ENCODE assay signal across 9 cellular contexts in genomic region chr6:111566222-111566717, GRCh38. TPM values are rescaled to one million over a fixed set of nuclear protein-coding genes. Genes with fewer than 3 reads are reported as not detected.
A peak's percentile ranks its signal among the peaks of the same experiment; 100 is the strongest.
DNase-seq lines count a peak whose midpoint lies in the region; TF ChIP-seq lines count a peak whose summit lies in the region.
"Had no signal": no experiment of that assay in that cellular context is flagged by ENCODE, and none has a peak within 500 bp of the region (broad histone marks: within the 10 kb centered on the region; RNA-seq: fewer than 3 reads in every experiment).

No MANE protein-coding gene starts in this region.

- H3K36me3 Mint-ChIP-seq in CD4-positive, alpha-beta memory T cell: peaks cover 49 to 55% of the 10 kb centered on the region in 2 donors

- no peaks in the 10 kb centered on the region for H3K9me3 Mint-ChIP-seq in CD4-positive, alpha-beta memory T cell

- intact Hi-C loops in CD4-positive, alpha-beta memory T cell (cut with micrococcal nuclease): loop anchor here (2.0 kb wide), 1 partner anchor 83 kb away; the partner anchor contains the start of gene REV3L

- no peak overlapping the region for H3K27ac ChIP-seq in CD4-positive, alpha-beta memory T cell (ENCODE audit: low read depth, low read length)
- H3K27ac ChIP-seq in GM23248 (no peak overlapping the region), WERI-Rb-1 (peak overlapping the region; percentile 83), muscle layer of duodenum (ENCODE audit: low read length) (peak overlapping the region; percentile 60)

- 64 to 67% methylated on average over 8 of the region's 8 CpGs for WGBS in GM23248 (ENCODE audit: low coverage in 1 of 2, low lambda C conversion rate in 2 of 2, missing lambda C conversion rate in 2 of 2), 2 experiments

- POLR2A ChIA-PET in CD4-positive, alpha-beta memory T cell (lab: Charles Lee; ENCODE audit: partially characterized antibody): no interaction called here

- H3K4me3 ChIP-seq in CD4-positive, alpha-beta memory T cell (ENCODE audit: low read length in 2 of 2): no peak overlapping the region
- H3K4me3 ChIP-seq in GM23248 (no peak overlapping the region), WERI-Rb-1 (ENCODE audit: low read depth, low read length) (no peak overlapping the region), muscle layer of duodenum (ENCODE audit: low read depth in 1 of 2, low read length in 2 of 2) (peak overlapping the region in 1 of 2 donors; percentile 21)

- H2AFZ ChIP-seq in GM23248: no peak overlapping the region

- H3K27ac Mint-ChIP-seq in CD4-positive, alpha-beta memory T cell: peak overlapping the region; percentile 54 to 95 (median 87)

- TF ChIP-seq CTCF in WERI-Rb-1 (IDR thresholded peaks at IDR 0.05; ENCODE audit: low read depth, low read length): no peak
- TF ChIP-seq CTCF in GM20000 (IDR thresholded peaks at IDR 0.05; ENCODE audit: extremely low read depth, missing control alignments): no peak

- H3K4me2 ChIP-seq in GM23248 (ENCODE audit: unreplicated experiment): no peak overlapping the region

- peaks cover 29% of the 10 kb centered on the region for H3K36me3 ChIP-seq in CD4-positive, alpha-beta memory T cell (ENCODE audit: insufficient read depth, low read length)
- H3K36me3 ChIP-seq in GM23248 (ENCODE audit: low read depth): peaks cover 42% of the 10 kb centered on the region
- H3K36me3 ChIP-seq in WERI-Rb-1: no peaks in the 10 kb centered on the region
- peaks cover 8 to 43% of the 10 kb centered on the region in 2 donors for H3K36me3 ChIP-seq in muscle layer of duodenum (ENCODE audit: control insufficient read depth in 1 of 2, insufficient read depth in 2 of 2, low read length in 2 of 2)

- H3K79me2 ChIP-seq in GM23248 (ENCODE audit: insufficient read depth): peaks cover 34% of the 10 kb centered on the region

- CTCF ChIA-PET in CD4-positive, alpha-beta memory T cell (lab: Charles Lee; ENCODE audit: partially characterized antibody): interaction anchor here (1.8 kb wide), 1 partner anchor 88 kb away, joined by 4 read pairs; no protein-coding TSS in a partner anchor

- H3K4me1 Mint-ChIP-seq in CD4-positive, alpha-beta memory T cell: peaks cover 30 to 49% (median 36%) of the 10 kb centered on the region in 4 donors

- H4K20me1 ChIP-seq in GM23248 (ENCODE audit: insufficient read depth): no peaks in the 10 kb centered on the region

- H3K27me3 Mint-ChIP-seq in CD4-positive, alpha-beta memory T cell: no peaks in the 10 kb centered on the region

- H3K9me3 ChIP-seq in CD4-positive, alpha-beta memory T cell (ENCODE audit: control insufficient read depth in 1 of 2, low read length in 2 of 2): no peaks in the 10 kb centered on the region
- H3K9me3 ChIP-seq in GM23248 (ENCODE audit: low read depth) (no peaks in the 10 kb centered on the region), WERI-Rb-1 (ENCODE audit: severe bottlenecking) (no peaks in the 10 kb centered on the region), muscle layer of duodenum (ENCODE audit: control insufficient read depth in 1 of 2, low read length in 2 of 2) (no peaks in the 10 kb centered on the region)

- in situ Hi-C loops in GM23248 (cut with MboI): no loop called here

- H3K9me2 ChIP-seq in GM23248 (ENCODE audit: insufficient read depth): no peaks in the 10 kb centered on the region

- no peaks in the 10 kb centered on the region for H3K27me3 ChIP-seq in CD4-positive, alpha-beta memory T cell (ENCODE audit: insufficient read depth, low read length)
- H3K27me3 ChIP-seq in GM23248 (replicated peaks; ENCODE audit: insufficient read depth) (no peaks in the 10 kb centered on the region), WERI-Rb-1 (ENCODE audit: insufficient read depth, low read depth, severe bottlenecking) (no peaks in the 10 kb centered on the region), muscle layer of duodenum (ENCODE audit: low read depth, low read length) (no peaks in the 10 kb centered on the region)

- peak overlapping the region in 4 of 8 donors; percentile 72 to 93 (median 79) for H3K4me3 Mint-ChIP-seq in CD4-positive, alpha-beta memory T cell

- no peak overlapping the region for H3K9ac ChIP-seq in GM23248

- no peak for DNase-seq in CD4-positive, alpha-beta memory T cell
- DNase-seq in GM23248: peak; percentile 19
- DNase-seq in WERI-Rb-1: no peak
- no peak for DNase-seq in NK-92 (lab: John Stamatoyannopoulos, UW; ENCODE audit: unreplicated experiment)
- no peak for DNase-seq in D341Med (ENCODE audit: low spot score)
- DNase-seq in GM20000 (ENCODE audit: low spot score): no peak
- no peak for DNase-seq in stimulated activated CD4-positive, alpha-beta T cell treated with anti-CD3 and anti-CD28 coated beads, Interleukin-2, amount 100 ng/mL, for 48 hours
- DNase-seq: stimulated activated naive CD4-positive, alpha-beta T cell treated with Interleukin-2 at 50 U/mL for 16 hours had no signal

- H3F3A ChIP-seq in GM23248 (ENCODE audit: insufficient read depth): peaks cover 53% of the 10 kb centered on the region

- H3K4me1 ChIP-seq in CD4-positive, alpha-beta memory T cell (ENCODE audit: insufficient read depth, low read length): peaks cover 22% of the 10 kb centered on the region
- H3K4me1 ChIP-seq in GM23248 (ENCODE audit: insufficient read depth): peaks cover 43% of the 10 kb centered on the region
- peaks cover 25 to 48% of the 10 kb centered on the region in 2 donors for H3K4me1 ChIP-seq in muscle layer of duodenum (ENCODE audit: control insufficient read depth in 1 of 2, insufficient read depth in 2 of 2, low read length in 2 of 2)

RNA-seq across cellular contexts. Expression of gene TRAF3IP2, which starts 39.4 kb away (rescaled TPM):
- total RNA-seq in CD4-positive, alpha-beta memory T cell: 10 to 100 TPM; 18.2 to 19.7 TPM
- 10 to 100 TPM; 15.6 to 17.8 TPM for polyA plus RNA-seq in CD4-positive, alpha-beta memory T cell
- total RNA-seq in GM23248 (2014; rRNA removed; shearing (Covaris generic)): 28.7 and 40.2 TPM in 2 replicates
- polyA plus RNA-seq in GM23248 (2016; fragmentation: Nextera tagmentation; extraction: Ambion mirVana): 38.7 and 40.7 TPM in 2 replicates

Comparison
In these comparisons a context has a peak if more than half of its experiments do, and no peak if none do; other contexts are left out.
1. H3K27ac ChIP-seq: peak in WERI-Rb-1 (single experiment) and muscle layer of duodenum (single experiment); none in CD4-positive, alpha-beta memory T cell (single experiment) and GM23248 (single experiment).